In genomic region chr1:34792424-34792823, GRCh38 we compare ENCODE assay signal across 15 cellular contexts. TPM values are rescaled to one million over a fixed set of nuclear protein-coding genes. Genes with fewer than 3 reads are reported as not detected.
DNase-seq lines count a peak whose midpoint lies in the region; ATAC-seq, FAIRE-seq and TF ChIP-seq lines count a peak whose summit lies in the region.
"Had no signal": no experiment of that assay in that cellular context is flagged by ENCODE, and none has a peak within 500 bp of the region (broad histone marks: within the 10 kb centered on the region; RNA-seq: fewer than 3 reads in every experiment).

No MANE protein-coding gene starts in this region.

- peaks cover 0 to 17% of the 10 kb centered on the region in 2 donors for H3K4me1 ChIP-seq in kidney (ENCODE audit: control insufficient read depth in 1 of 2, insufficient read depth in 1 of 2, low read depth in 1 of 2, low read length in 2 of 2)
- H3K4me1 ChIP-seq in subcutaneous abdominal adipose tissue (ENCODE audit: control insufficient read depth in 5 of 5, insufficient read depth in 5 of 5, low read length in 5 of 5), result peaks cover 3 to 45% (median 19%) of the 10 kb centered on the region in 5 donors
- H3K4me1 ChIP-seq in prostate gland (replicated peaks), result no peaks in the 10 kb centered on the region
- H3K4me1 ChIP-seq: HAP-1 had no signal

- H3K27ac ChIP-seq in kidney (ENCODE audit: low read depth in 2 of 2, low read length in 2 of 2), result peak overlapping the region; percentile 47 to 54
- no peak overlapping the region for H3K27ac ChIP-seq in subcutaneous abdominal adipose tissue (ENCODE audit: low read depth, low read length)
- no peak overlapping the region for H3K27ac ChIP-seq in prostate gland
- H3K27ac ChIP-seq: WERI-Rb-1 had no signal

- peaks cover 12 to 27% (median 14%) of the 10 kb centered on the region in 5 donors for H3K27me3 ChIP-seq in subcutaneous abdominal adipose tissue (ENCODE audit: control insufficient read depth in 5 of 5, insufficient read depth in 4 of 5, low read length in 5 of 5)
- H3K27me3 ChIP-seq in prostate gland (replicated peaks; ENCODE audit: insufficient read depth), result peaks cover 6% of the 10 kb centered on the region

- ATAC-seq in activated T-helper 17 cell treated with anti-CD3 and anti-CD28 coated beads, Interleukin-2, amount 50 U/mL, for 72 hours (replicated peaks), result no peak
- no peak for ATAC-seq in HG03457 (IDR thresholded peaks at IDR 0.05; ENCODE audit: unreplicated experiment)
- ATAC-seq: HepG2 had no signal

- H3K9ac ChIP-seq in kidney (ENCODE audit: low read length in 2 of 2) (no peak overlapping the region), subcutaneous abdominal adipose tissue (ENCODE audit: low read length in 5 of 5) (peak overlapping the region in 1 of 5 donors; percentile 35)

- H3K4me3 Mint-ChIP-seq in activated CD4-positive, alpha-beta T cell treated with anti-CD3 and anti-CD28 coated beads, Interleukin-2, amount 10 ng/mL, durations not matched to agents 24 days and 14 days, result peak overlapping the region; percentile 50
- H3K4me3 Mint-ChIP-seq in activated T-helper 17 cell treated with anti-CD3 and anti-CD28 coated beads, Interleukin-2, amount 50 U/mL, for 72 hours, result peak overlapping the region; percentile 42

- peak overlapping the region; percentile 11 for H3K27ac Mint-ChIP-seq in activated CD4-positive, alpha-beta T cell treated with anti-CD3 and anti-CD28 coated beads, Interleukin-2, amount 10 ng/mL, durations not matched to agents 24 days and 14 days
- no peak overlapping the region for H3K27ac Mint-ChIP-seq in activated T-helper 17 cell treated with anti-CD3 and anti-CD28 coated beads, Interleukin-2, amount 50 U/mL, for 72 hours

- DNase-seq in activated CD4-positive, alpha-beta T cell treated with anti-CD3 and anti-CD28 coated beads, Interleukin-2, amount 10 ng/mL, durations not matched to agents 24 days and 14 days, result no peak
- no peak for DNase-seq in activated CD4-positive, alpha-beta T cell treated with anti-CD3 and anti-CD28 coated beads for 4 hours
- no peak for DNase-seq in kidney
- no peak for DNase-seq in foreskin melanocyte
- DNase-seq in prostate gland (ENCODE audit: low spot score), result no peak
- DNase-seq: activated effector memory CD4-positive, alpha-beta T cell treated with Interleukin-2 at 50 U/mL for 16 hours; central memory CD4-positive, alpha-beta T cell; stimulated activated CD4-positive, alpha-beta T cell treated with anti-CD3 and anti-CD28 coated beads, Interleukin-2, amount 100 ng/mL, for 48 hours; WERI-Rb-1 had no signal

- peak overlapping the region in 1 of 2 donors; percentile 21 for H3K4me3 ChIP-seq in kidney (ENCODE audit: low read length in 2 of 2)
- H3K4me3 ChIP-seq in subcutaneous abdominal adipose tissue (ENCODE audit: low read depth in 1 of 5, low read length in 5 of 5), result peak overlapping the region in 3 of 5 donors; percentile 52 to 62 (median 55)
- peak overlapping the region in 1 of 2 donors; percentile 19 for H3K4me3 ChIP-seq in prostate gland
- H3K4me3 ChIP-seq: HAP-1 had no signal

- peaks cover 16% of the 10 kb centered on the region for H3K4me1 Mint-ChIP-seq in activated CD4-positive, alpha-beta T cell treated with anti-CD3 and anti-CD28 coated beads, Interleukin-2, amount 10 ng/mL, durations not matched to agents 24 days and 14 days
- peaks cover 12% of the 10 kb centered on the region for H3K4me1 Mint-ChIP-seq in activated T-helper 17 cell treated with anti-CD3 and anti-CD28 coated beads, Interleukin-2, amount 50 U/mL, for 72 hours

- intact Hi-C loops in activated CD4-positive, alpha-beta T cell treated with anti-CD3 and anti-CD28 coated beads, Interleukin-2, amount 10 ng/mL, durations not matched to agents 24 days and 14 days (cut with micrococcal nuclease), result no loop called here
- intact Hi-C loops in kidney (cut with DNase I) (loop anchor here (10.0 kb wide), 1 partner anchor 52 kb away; no protein-coding TSS in a partner anchor), prostate gland (cut with DNase I) (no loop called here)

- TF ChIP-seq CTCF in kidney (IDR thresholded peaks at IDR 0.05; ENCODE audit: borderline replicate concordance, extremely low read depth, insufficient read depth) (no peak), prostate gland (IDR thresholded peaks at IDR 0.05) (no peak)

- H3K36me3 Mint-ChIP-seq in activated CD4-positive, alpha-beta T cell treated with anti-CD3 and anti-CD28 coated beads, Interleukin-2, amount 10 ng/mL, durations not matched to agents 24 days and 14 days (ENCODE audit: low read depth), result no peaks in the 10 kb centered on the region
- H3K36me3 Mint-ChIP-seq in activated T-helper 17 cell treated with anti-CD3 and anti-CD28 coated beads, Interleukin-2, amount 50 U/mL, for 72 hours (ENCODE audit: low read depth), result no peaks in the 10 kb centered on the region

- H3K9me3 ChIP-seq in kidney (ENCODE audit: control insufficient read depth in 1 of 2, low read length in 2 of 2) (no peaks in the 10 kb centered on the region), subcutaneous abdominal adipose tissue (ENCODE audit: control insufficient read depth in 5 of 5, low read length in 5 of 5) (no peaks in the 10 kb centered on the region), prostate gland (no peaks in the 10 kb centered on the region)
- H3K9me3 ChIP-seq: HAP-1 had no signal

- TF ChIP-seq POLR2A in prostate gland (IDR thresholded peaks at IDR 0.05), result no peak

- no peak for FAIRE-seq in kidney (lab: Jason Lieb, UNC)
- FAIRE-seq: HepG2 had no signal

- H3K9me3 Mint-ChIP-seq in activated CD4-positive, alpha-beta T cell treated with anti-CD3 and anti-CD28 coated beads, Interleukin-2, amount 10 ng/mL, durations not matched to agents 24 days and 14 days, result no peaks in the 10 kb centered on the region
- H3K9me3 Mint-ChIP-seq in activated T-helper 17 cell treated with anti-CD3 and anti-CD28 coated beads, Interleukin-2, amount 50 U/mL, for 72 hours, result no peaks in the 10 kb centered on the region

- H3K36me3 ChIP-seq in kidney (ENCODE audit: control insufficient read depth in 1 of 2, insufficient read depth in 2 of 2, low read length in 2 of 2) (no peaks in the 10 kb centered on the region), subcutaneous abdominal adipose tissue (ENCODE audit: control insufficient read depth in 5 of 5, insufficient read depth in 5 of 5, low read length in 5 of 5) (peaks cover 0 to 34% (median 19%) of the 10 kb centered on the region in 5 donors), prostate gland (no peaks in the 10 kb centered on the region)
- H3K36me3 ChIP-seq: HAP-1, WERI-Rb-1 had no signal

- peaks cover 9% of the 10 kb centered on the region for H3K27me3 Mint-ChIP-seq in activated CD4-positive, alpha-beta T cell treated with anti-CD3 and anti-CD28 coated beads, Interleukin-2, amount 10 ng/mL, durations not matched to agents 24 days and 14 days
- H3K27me3 Mint-ChIP-seq in activated T-helper 17 cell treated with anti-CD3 and anti-CD28 coated beads, Interleukin-2, amount 50 U/mL, for 72 hours, result peaks cover 22% of the 10 kb centered on the region

- WGBS in prostate gland, result 50% methylated on average over 10 of the region's 10 CpGs

RNA-seq across cellular contexts. Expression of gene GJA4, which starts 0.4 kb away (rescaled TPM):
- total RNA-seq in activated CD4-positive, alpha-beta T cell treated with anti-CD3 and anti-CD28 coated beads, Interleukin-2, amount 10 ng/mL, durations not matched to agents 24 days and 14 days, result not detected in 2 replicates
- total RNA-seq in activated T-helper 17 cell treated with anti-CD3 and anti-CD28 coated beads, Interleukin-2, amount 50 U/mL, for 72 hours, result not detected
- total RNA-seq in kidney (15.6 TPM), prostate gland (10 to 100 TPM in 1 of 2 donors, 1 to 10 TPM in 1; 3.8 to 15.9 TPM)
- 31.9 TPM for polyA plus RNA-seq in kidney (ENCODE audit: insufficient read depth, low read depth, low replicate concordance)
- total RNA-seq: HepG2 had no signal
- polyA plus RNA-seq: HepG2 had no signal

RNA-seq across cellular contexts. Expression of gene GJB3, which starts 11.4 kb away (rescaled TPM):
- total RNA-seq in activated CD4-positive, alpha-beta T cell treated with anti-CD3 and anti-CD28 coated beads, Interleukin-2, amount 10 ng/mL, durations not matched to agents 24 days and 14 days, result not detected in 2 replicates
- not detected for total RNA-seq in activated T-helper 17 cell treated with anti-CD3 and anti-CD28 coated beads, Interleukin-2, amount 50 U/mL, for 72 hours
- total RNA-seq in kidney (8.8 TPM), prostate gland (1 to 10 TPM; 5.4 to 7.1 TPM)
- not detected for polyA plus RNA-seq in kidney (ENCODE audit: insufficient read depth, low read depth, low replicate concordance)
- total RNA-seq: HepG2 had no signal
- polyA plus RNA-seq: HepG2 had no signal

RNA-seq across cellular contexts. Expression of gene GJB4, which starts 32.9 kb away (rescaled TPM):
- total RNA-seq in activated CD4-positive, alpha-beta T cell treated with anti-CD3 and anti-CD28 coated beads, Interleukin-2, amount 10 ng/mL, durations not matched to agents 24 days and 14 days, result not detected in 2 replicates
- total RNA-seq in activated T-helper 17 cell treated with anti-CD3 and anti-CD28 coated beads, Interleukin-2, amount 50 U/mL, for 72 hours, result not detected
- total RNA-seq in kidney (0.50 TPM), prostate gland (1 to 10 TPM; 1.3 to 2.4 TPM)
- polyA plus RNA-seq in kidney (ENCODE audit: insufficient read depth, low read depth, low replicate concordance), result not detected
- total RNA-seq: HepG2, left lobe of liver had no signal
- polyA plus RNA-seq: HepG2 had no signal

RNA-seq across cellular contexts. Expression of gene GJB5, which starts 37.6 kb away (rescaled TPM):
- not detected in 2 replicates for total RNA-seq in activated CD4-positive, alpha-beta T cell treated with anti-CD3 and anti-CD28 coated beads, Interleukin-2, amount 10 ng/mL, durations not matched to agents 24 days and 14 days
- not detected for total RNA-seq in activated T-helper 17 cell treated with anti-CD3 and anti-CD28 coated beads, Interleukin-2, amount 50 U/mL, for 72 hours
- not detected for total RNA-seq in kidney
- not detected for polyA plus RNA-seq in kidney (ENCODE audit: insufficient read depth, low read depth, low replicate concordance)
- total RNA-seq in prostate gland, result 1 to 10 TPM; 6.5 to 6.9 TPM
- total RNA-seq: HepG2, left lobe of liver had no signal
- polyA plus RNA-seq: HepG2 had no signal

Comparison
In these comparisons a context has a peak if more than half of its experiments do, and no peak if none do; other contexts are left out.
1. H3K27ac ChIP-seq: peak in kidney (2 of 2); none in subcutaneous abdominal adipose tissue (single experiment) and prostate gland (0 of 2).